Comparison of ENCODE assay signal across 17 cellular contexts in the genomic region with DNA sequence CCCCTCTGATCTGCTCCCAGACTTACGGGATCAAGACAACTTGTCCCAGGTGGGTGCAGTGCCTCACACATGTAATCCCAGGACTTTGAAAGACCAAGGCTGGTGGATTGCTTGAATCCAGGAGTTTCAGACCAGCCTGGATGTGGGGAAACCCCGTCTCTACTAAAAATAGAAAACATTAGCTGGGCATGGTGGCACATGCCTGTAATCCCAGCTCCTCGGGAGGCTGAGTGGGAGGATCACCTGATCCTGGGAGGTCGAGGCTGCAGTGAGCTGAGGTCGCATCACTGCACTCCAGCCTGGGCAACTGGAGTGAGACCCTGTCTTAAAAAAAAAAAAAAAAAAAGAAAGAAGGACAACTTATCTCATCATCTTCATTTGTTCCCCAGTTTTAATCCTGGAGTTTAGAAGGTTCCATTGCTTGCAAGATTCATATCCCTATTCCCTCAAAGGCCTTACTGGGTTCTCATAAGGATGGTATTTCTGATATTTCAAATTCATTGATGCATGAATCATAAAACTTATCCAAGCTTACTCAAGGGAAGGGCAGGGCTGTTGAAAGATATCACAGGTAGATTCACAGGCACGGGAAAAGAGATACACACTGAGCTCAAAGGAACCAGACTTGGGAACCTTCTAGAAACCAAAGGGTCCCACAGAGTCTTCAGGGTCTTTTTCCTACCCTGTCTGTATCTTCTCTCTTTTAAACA. TPM values are rescaled to one million over a fixed set of nuclear protein-coding genes. Genes with fewer than 3 reads are reported as not detected.
A peak's percentile ranks its signal among the peaks of the same experiment; 100 is the strongest.
DNase-seq lines count a peak whose midpoint lies in the region; ATAC-seq and TF ChIP-seq lines count a peak whose summit lies in the region.
"Had no signal": no experiment of that assay in that cellular context is flagged by ENCODE, and none has a peak within 500 bp of the region (broad histone marks: within the 10 kb centered on the region; RNA-seq: fewer than 3 reads in every experiment).

No MANE protein-coding gene starts in this region.

- no peak for TF ChIP-seq CTCF in PC-3 (conservative IDR thresholded peaks at IDR 0.05; ENCODE audit: low read depth, low read length)
- TF ChIP-seq CTCF in nephron progenitor cell (IDR thresholded peaks at IDR 0.05) = no peak
- TF ChIP-seq CTCF in smooth muscle cell (IDR thresholded peaks at IDR 0.05; ENCODE audit: borderline replicate concordance, insufficient read depth, poor library complexity, severe bottlenecking) = no peak

- H3K27ac ChIP-seq in PC-3 (ENCODE audit: low read length) (no peak overlapping the region), epithelial cell of prostate (peak overlapping the region; percentile 32), smooth muscle cell (ENCODE audit: low read depth) (peak overlapping the region; percentile 43)
- H3K27ac ChIP-seq: SJCRH30 had no signal

- no peaks in the 10 kb centered on the region for H3K9me2 ChIP-seq in PC-3 (replicated peaks; ENCODE audit: low read length)

- H4K20me1 ChIP-seq in PC-3 (ENCODE audit: low read length) (no peaks in the 10 kb centered on the region), smooth muscle cell (ENCODE audit: low read depth) (peaks cover 9% of the 10 kb centered on the region)

- H3K4me3 Mint-ChIP-seq in nephron progenitor cell = no peak overlapping the region
- H3K4me3 Mint-ChIP-seq: CD8-positive, alpha-beta T cell had no signal

- no TSS peak for BruUV-seq in PC-3 (replicated peaks; lab: Mats Ljungman, UMichigan)

- H3K27ac Mint-ChIP-seq in nephron progenitor cell = peak overlapping the region; percentile 92
- H3K27ac Mint-ChIP-seq: CD8-positive, alpha-beta T cell had no signal

- H3K9ac ChIP-seq in PC-3 (ENCODE audit: low read length) (no peak overlapping the region), smooth muscle cell (ENCODE audit: low read depth) (no peak overlapping the region)

- H3K9me3 Mint-ChIP-seq in nephron progenitor cell = no peaks in the 10 kb centered on the region
- H3K9me3 Mint-ChIP-seq: CD8-positive, alpha-beta T cell had no signal

- H3F3A ChIP-seq in PC-3 (ENCODE audit: low read length, unreplicated experiment) = no peaks in the 10 kb centered on the region
- H3F3A ChIP-seq in smooth muscle cell (ENCODE audit: low read depth) = peaks cover 53% of the 10 kb centered on the region

- no peaks in the 10 kb centered on the region for H3K36me3 Mint-ChIP-seq in nephron progenitor cell (ENCODE audit: low read depth)

- H3K4me3 ChIP-seq in PC-3 (ENCODE audit: low read length) (no peak overlapping the region), smooth muscle cell (no peak overlapping the region)
- H3K4me3 ChIP-seq: HAP-1, SJCRH30 had no signal

- H3K27me3 ChIP-seq in PC-3 (ENCODE audit: low read length) (no peaks in the 10 kb centered on the region), smooth muscle cell (ENCODE audit: low read depth) (no peaks in the 10 kb centered on the region)
- H3K27me3 ChIP-seq: SJCRH30 had no signal

- H2AFZ ChIP-seq in PC-3 (ENCODE audit: low read length) = no peak overlapping the region
- no peak overlapping the region for H2AFZ ChIP-seq in smooth muscle cell (ENCODE audit: low read depth)

- peaks cover 4% of the 10 kb centered on the region for H3K27me3 Mint-ChIP-seq in nephron progenitor cell (ENCODE audit: low read depth, poor library complexity)

- H3K36me3 ChIP-seq in PC-3 (ENCODE audit: low read depth, low read length) = no peaks in the 10 kb centered on the region
- no peaks in the 10 kb centered on the region for H3K36me3 ChIP-seq in smooth muscle cell (ENCODE audit: low read depth)
- H3K36me3 ChIP-seq: HAP-1, SJCRH30 had no signal

- POLR2A ChIA-PET in PC-3 (lab: Charles Lee; ENCODE audit: unreplicated experiment) = no interaction called here

- no peak for ATAC-seq in PC-3
- ATAC-seq in activated CD4-positive, CD25-positive, alpha-beta regulatory T cell treated with anti-CD3 and anti-CD28 coated beads, Interleukin-2, amount 50 U/mL, for 24 hours = no peak
- ATAC-seq: CD8-positive, alpha-beta T cell; HepG2 had no signal

- CTCF ChIA-PET in PC-3 (lab: Charles Lee) = no interaction called here

- 0 out of 2 replicates have a peak, but pooled peaks cover 3% of the 10 kb centered on the region for H3K79me2 ChIP-seq in PC-3 (ENCODE audit: low read length)
- H3K79me2 ChIP-seq in smooth muscle cell (ENCODE audit: low read depth) = peaks cover 77% of the 10 kb centered on the region

- H3K4me2 ChIP-seq in PC-3 (ENCODE audit: low read length) = no peak overlapping the region
- no peak overlapping the region for H3K4me2 ChIP-seq in smooth muscle cell

- DNase-seq in PC-3 = peak; percentile 39
- no peak for DNase-seq in epithelial cell of prostate (ENCODE audit: low read depth, low spot score)
- no peak for DNase-seq in nephron progenitor cell
- DNase-seq in smooth muscle cell (lab: John Stamatoyannopoulos, UW; ENCODE audit: unreplicated experiment) = no peak
- DNase-seq in stimulated activated CD4-positive, alpha-beta T cell treated with anti-CD3 and anti-CD28 coated beads, Interleukin-4, amount 100 ng/mL, for 4 hours = no peak
- no peak for DNase-seq in DMS114 treated with DMSO at 0.1 percent for 48 hours (lab: John Stamatoyannopoulos, UW; ENCODE audit: unreplicated experiment)
- DNase-seq: CD8-positive, alpha-beta T cell; DND-41; KG1; NCI-H1417 treated with DMSO at 0.1 percent for 48 hours; NCI-H1930; NCI-H748 treated with DMSO at 0.1 percent for 48 hours; SJCRH30 had no signal

- H3K9me3 ChIP-seq in PC-3 (ENCODE audit: low read length) = no peaks in the 10 kb centered on the region
- H3K9me3 ChIP-seq in smooth muscle cell (replicated peaks; ENCODE audit: low read depth) = no peaks in the 10 kb centered on the region
- H3K9me3 ChIP-seq: HAP-1, SJCRH30 had no signal

- peaks cover 73% of the 10 kb centered on the region for H3K4me1 Mint-ChIP-seq in nephron progenitor cell

- peaks cover 29% of the 10 kb centered on the region for H3K4me1 ChIP-seq in PC-3 (ENCODE audit: insufficient read depth, low read length)
- H3K4me1 ChIP-seq in smooth muscle cell (ENCODE audit: low read depth) = peaks cover 22% of the 10 kb centered on the region
- H3K4me1 ChIP-seq: HAP-1 had no signal

- intact Hi-C loops in PC-3 (cut with micrococcal nuclease) = no loop called here

- WGBS in smooth muscle cell (ENCODE audit: low lambda C conversion rate) = 66% methylated on average over 6 of the region's 6 CpGs

RNA-seq across cellular contexts. Expression of gene ENDOD1, which starts 14.6 kb away (rescaled TPM):
- total RNA-seq in PC-3 (2014; rRNA removed) (28.5 and 32.1 TPM in 2 replicates), smooth muscle cell (124 and 125 TPM in 2 replicates)
- polyA plus RNA-seq in smooth muscle cell = 44.8 and 46.7 TPM in 2 replicates

RNA-seq across cellular contexts. Expression of gene SRSF8, which starts 37.6 kb away (rescaled TPM):
- total RNA-seq in PC-3 (2014; rRNA removed) = 17.2 and 20.4 TPM in 2 replicates
- total RNA-seq in smooth muscle cell = 39.9 and 43.5 TPM in 2 replicates
- polyA plus RNA-seq in smooth muscle cell = 40.5 and 50.6 TPM in 2 replicates

RNA-seq across cellular contexts. Expression of gene KDM4F, which starts 55.1 kb away (rescaled TPM):
- total RNA-seq in PC-3 (2014; rRNA removed) (not detected in 2 replicates), smooth muscle cell (not detected in 2 replicates)
- polyA plus RNA-seq in smooth muscle cell = not detected in 2 replicates
- total RNA-seq: CD8-positive, alpha-beta T cell; HepG2; NCI-H460; SJCRH30 had no signal
- polyA plus RNA-seq: HepG2 had no signal
